8 cellular contexts compared by ENCODE assay signal in genomic region chr1:150268706-150269403, GRCh38. TPM values are rescaled to one million over a fixed set of nuclear protein-coding genes. Genes with fewer than 3 reads are reported as not detected.
DNase-seq lines count a peak whose midpoint lies in the region; ATAC-seq and TF ChIP-seq lines count a peak whose summit lies in the region.

APH1A (minus strand) TSS chr1:150269016; CDS start chr1:150268810, 206 bp downstream.

- peaks cover 11 to 21% of the 10 kb centered on the region in 2 donors for H3K36me3 ChIP-seq in lung (ENCODE audit: control insufficient read depth in 2 of 2, insufficient read depth in 2 of 2, low read length in 2 of 2)

- H3K9me3 ChIP-seq in lung (ENCODE audit: control insufficient read depth in 2 of 2, insufficient read depth in 1 of 2, low read length in 1 of 2) = no peaks in the 10 kb centered on the region

- H3K4me1 ChIP-seq in lung (ENCODE audit: control insufficient read depth in 2 of 2, insufficient read depth in 2 of 2, low read length in 2 of 2) = peaks cover 6 to 8% of the 10 kb centered on the region in 2 donors

- H3K27me3 ChIP-seq in lung (ENCODE audit: control insufficient read depth, insufficient read depth) = no peaks in the 10 kb centered on the region

- peak; percentile 97 for ATAC-seq in lung (ENCODE audit: insufficient read depth, low FRiP score)

- peak within 1 kb of the TSS; percentile 94 to 98 for H3K27ac ChIP-seq in lung (ENCODE audit: low read depth in 1 of 2, low read length in 1 of 2)

- WGBS in lung, 2 donors = 1% methylated on average over 49 of the region's 49 CpGs

- DNase-seq in CMK (ENCODE audit: low read depth) (peak; percentile 97), GM20000 (ENCODE audit: low spot score) (peak; percentile 95), HT-29 (ENCODE audit: low spot score) (peak; percentile 94), lung (ENCODE audit: low spot score) (peak; percentile 98)
- DNase-seq in NK-92 treated with Interleukin-12 subunit alpha and Interleukin-12 subunit beta, amount 100 ng/mL, for 24 hours (lab: John Stamatoyannopoulos, UW) = peak; percentile 92
- peak; percentile 83 to 86 for DNase-seq in activated CD8-positive, alpha-beta memory T cell treated with anti-CD3 and anti-CD28 coated beads for 1 hour (ENCODE audit: extremely low read depth in 1 of 2, low read depth in 1 of 2)
- DNase-seq in effector CD4-positive, alpha-beta T cell = peak; percentile 88
- DNase-seq in stimulated activated CD4-positive, alpha-beta T cell treated with anti-CD3 and anti-CD28 coated beads, TNF-alpha, amount 100 ng/mL, for 24 hours (ENCODE audit: low read depth in 3 of 3) = peak; percentile 89 to 95 (median 93)

- TF ChIP-seq CTCF in GM20000 (IDR thresholded peaks at IDR 0.05; ENCODE audit: extremely low read depth, missing control alignments) = no peak
- TF ChIP-seq CTCF in lung (IDR thresholded peaks at IDR 0.05; ENCODE audit: control extremely low read depth, extremely low read depth) = no peak

- H3K4me3 ChIP-seq in lung = peak within 1 kb of the TSS; percentile 95

RNA-seq across cellular contexts. Expression of gene APH1A, which starts in this region (rescaled TPM):
- total RNA-seq in HT-29 (2014; rRNA removed; shearing (Covaris generic)) = 117 and 138 TPM in 2 replicates
- total RNA-seq in lung = 100 to 1,000 TPM in 1 of 2 donors, 10 to 100 TPM in 1; 95.0 to 142 TPM
- 100 to 1,000 TPM; 128 to 164 TPM for polyA plus RNA-seq in lung

Comparison
In these comparisons a context has a peak if more than half of its experiments do, and no peak if none do; other contexts are left out.
1. Peak in every context shown above with its lines: DNase-seq, ATAC-seq, H3K4me3 ChIP-seq and H3K27ac ChIP-seq.